11 cellular contexts compared by ENCODE assay signal in genomic region chr17:48603959-48604769, GRCh38. TPM values are rescaled to one million over a fixed set of nuclear protein-coding genes. Genes with fewer than 3 reads are reported as not detected.
A peak's percentile ranks its signal among the peaks of the same experiment; 100 is the strongest.
DNase-seq lines count a peak whose midpoint lies in the region; ATAC-seq, FAIRE-seq and TF ChIP-seq lines count a peak whose summit lies in the region.
"Had no signal": no experiment of that assay in that cellular context is flagged by ENCODE, and none has a peak within 500 bp of the region (broad histone marks: within the 10 kb centered on the region; RNA-seq: fewer than 3 reads in every experiment).

No MANE protein-coding gene starts in this region.

- ATAC-seq in RWPE2 (ENCODE audit: low read depth) = peak; percentile 72
- ATAC-seq in effector memory CD8-positive, alpha-beta T cell (replicated peaks) = no peak
- ATAC-seq in HG02884 (IDR thresholded peaks at IDR 0.05; ENCODE audit: unreplicated experiment) = no peak
- ATAC-seq: T-cell had no signal

- no peaks in the 10 kb centered on the region for H3K9me3 ChIP-seq in RWPE2 (ENCODE audit: severe bottlenecking)
- no peaks in the 10 kb centered on the region for H3K9me3 ChIP-seq in keratinocyte (ENCODE audit: control insufficient read depth, low read depth, low read length)
- no peaks in the 10 kb centered on the region for H3K9me3 ChIP-seq in tibial artery

- H3K36me3 ChIP-seq in H7 (replicated peaks; ENCODE audit: control insufficient read depth, insufficient read depth, low read length) = no peaks in the 10 kb centered on the region
- no peaks in the 10 kb centered on the region for H3K36me3 ChIP-seq in RWPE2 (ENCODE audit: low read depth)
- H3K36me3 ChIP-seq in keratinocyte (ENCODE audit: control insufficient read depth in 2 of 2, extremely low read depth in 1 of 2, insufficient read depth in 2 of 2, low read length in 2 of 2) = no peaks in the 10 kb centered on the region
- no peaks in the 10 kb centered on the region for H3K36me3 ChIP-seq in tibial artery

- H3K4me1 Mint-ChIP-seq in effector memory CD8-positive, alpha-beta T cell (ENCODE audit: low read depth in 2 of 2) = peaks cover 11 to 25% of the 10 kb centered on the region in 2 donors

- H3K36me3 Mint-ChIP-seq in effector memory CD8-positive, alpha-beta T cell (ENCODE audit: insufficient read depth) = peaks cover 2% of the 10 kb centered on the region
- H3K36me3 Mint-ChIP-seq: T-cell had no signal

- peak overlapping the region; percentile 25 for H2AFZ ChIP-seq in keratinocyte (ENCODE audit: control insufficient read depth, low read length)

- no peak overlapping the region for H3K4me3 Mint-ChIP-seq in effector memory CD8-positive, alpha-beta T cell

- peaks cover 13% of the 10 kb centered on the region for H3K4me1 ChIP-seq in RWPE2 (ENCODE audit: insufficient read depth, poor library complexity, severe bottlenecking)
- H3K4me1 ChIP-seq in keratinocyte (ENCODE audit: control insufficient read depth, extremely low read depth, insufficient read depth, low read length) = peaks cover 7% of the 10 kb centered on the region
- H3K4me1 ChIP-seq in tibial artery = peaks cover 0 to 12% (median 5%) of the 10 kb centered on the region in 4 donors

- H3K27me3 Mint-ChIP-seq in effector memory CD8-positive, alpha-beta T cell = peaks cover 82 to 100% of the 10 kb centered on the region in 2 donors

- peak overlapping the region; percentile 50 for H3K4me2 ChIP-seq in keratinocyte (ENCODE audit: control insufficient read depth, extremely low read depth, insufficient read depth, low read depth, low read length)

- FAIRE-seq in keratinocyte (lab: Jason Lieb, UNC) = no peak

- H3K79me2 ChIP-seq in keratinocyte (ENCODE audit: control insufficient read depth, insufficient read depth, low read length) = no peaks in the 10 kb centered on the region

- no peak overlapping the region for H3K27ac Mint-ChIP-seq in effector memory CD8-positive, alpha-beta T cell

- no peak overlapping the region for H3K9ac ChIP-seq in keratinocyte (ENCODE audit: control insufficient read depth, extremely low read depth, insufficient read depth, low read length)

- H3K27me3 ChIP-seq in H7 (ENCODE audit: control insufficient read depth, insufficient read depth, low read length) = peaks cover 99% of the 10 kb centered on the region
- H3K27me3 ChIP-seq in RWPE2 (ENCODE audit: insufficient read depth, poor library complexity, severe bottlenecking) = no peaks in the 10 kb centered on the region
- H3K27me3 ChIP-seq in keratinocyte (ENCODE audit: control insufficient read depth, extremely low read depth, insufficient read depth, low read length) = peaks cover 97% of the 10 kb centered on the region
- H3K27me3 ChIP-seq in tibial artery = peaks cover 0 to 99% of the 10 kb centered on the region in 2 donors

- H4K20me1 ChIP-seq in keratinocyte (ENCODE audit: control insufficient read depth, extremely low read depth, insufficient read depth, low read length) = no peaks in the 10 kb centered on the region

- intact Hi-C loops in tibial artery (cut with DNase I; ENCODE audit: low total_unique reads) = no loop called here

- H3K9me1 ChIP-seq in keratinocyte (ENCODE audit: control insufficient read depth, extremely low read depth, insufficient read depth, low read length) = no peaks in the 10 kb centered on the region

- peak; percentile 69 for DNase-seq in H7
- no peak for DNase-seq in RWPE2 (ENCODE audit: low spot score)
- DNase-seq in keratinocyte (ENCODE audit: low read depth, low spot score) = no peak
- no peak for DNase-seq in tibial artery
- DNase-seq in effector memory CD8-positive, alpha-beta T cell = no peak
- DNase-seq in cerebellar nuclear complex (lab: John Stamatoyannopoulos, UW) = no peak
- DNase-seq: activated T-cell treated with anti-CD3 and anti-CD28 coated beads, Interleukin-2, amount 50 U/mL, for 48 hours; dorsolateral prefrontal cortex; NCI-H1105; T-cell had no signal

- dilution Hi-C loops in keratinocyte (cut with MboI; ENCODE audit: extremely low pct_ligation_motif_present, low sequenced_read_pairs) = no loop called here

- H3K4me3 ChIP-seq in H7 (ENCODE audit: insufficient read depth, low read depth, low read length) (no peak overlapping the region), RWPE2 (ENCODE audit: severe bottlenecking) (peak overlapping the region; percentile 52), keratinocyte (ENCODE audit: control insufficient read depth in 2 of 3, extremely low read depth in 1 of 3, insufficient read depth in 2 of 3, low read depth in 1 of 3, low read length in 3 of 3) (peak overlapping the region in 2 of 3 experiments; percentile 35 to 56), tibial artery (peak overlapping the region; percentile 20 to 34)
- H3K4me3 ChIP-seq: dorsolateral prefrontal cortex had no signal

- peak overlapping the region; percentile 86 for H3K27ac ChIP-seq in RWPE2 (ENCODE audit: poor library complexity, severe bottlenecking)
- H3K27ac ChIP-seq in keratinocyte (ENCODE audit: control insufficient read depth, insufficient read depth, low read length) = no peak overlapping the region
- H3K27ac ChIP-seq in tibial artery = no peak overlapping the region
- H3K27ac ChIP-seq: dorsolateral prefrontal cortex had no signal

- TF ChIP-seq CTCF in RWPE2 (IDR thresholded peaks at IDR 0.05; ENCODE audit: poor library complexity, severe bottlenecking) (peak; percentile 18), keratinocyte (optimal IDR thresholded peaks at IDR 0.05 in 1 of 3, IDR thresholded peaks at IDR 0.05 in 1 of 3, conservative IDR thresholded peaks at IDR 0.05 in 1 of 3; ENCODE audit: extremely low read depth in 1 of 3, insufficient read depth in 2 of 3, low read length in 3 of 3) (no peak), tibial artery (IDR thresholded peaks at IDR 0.05) (no peak)

- no peaks in the 10 kb centered on the region for H3K9me3 Mint-ChIP-seq in effector memory CD8-positive, alpha-beta T cell
- H3K9me3 Mint-ChIP-seq: T-cell had no signal

RNA-seq across cellular contexts. Expression of gene HOXB6, which starts 0.6 kb away (rescaled TPM):
- total RNA-seq in H7 (2014; rRNA removed; shearing (Covaris generic)) = not detected in 2 replicates
- polyA plus RNA-seq in keratinocyte = 0.62 to 0.77 TPM (median 0.68 TPM) in 3 replicates
- polyA plus RNA-seq in keratinocyte (2011; ENCODE audit: low read depth) = not detected
- 0.60 and 1.3 TPM in 2 replicates for polyA plus RNA-seq in keratinocyte (2011; cell fraction: cytosol; rRNA removed)
- 0.99 and 1.5 TPM in 2 replicates for polyA plus RNA-seq in keratinocyte (2011; cell fraction: nucleus; rRNA removed)
- 0.10 and 0.93 TPM in 2 replicates for polyA plus RNA-seq in keratinocyte (2012; ENCODE audit: low replicate concordance)
- 0.45 to 2.5 TPM (median 0.46 TPM) in 3 replicates for polyA minus RNA-seq in keratinocyte
- polyA minus RNA-seq in keratinocyte (2011; cell fraction: cytosol; rRNA and poly(A)+ RNA removed) = 1.3 TPM
- not detected in 2 replicates for polyA minus RNA-seq in keratinocyte (2011; cell fraction: nucleus; rRNA and poly(A)+ RNA removed)

RNA-seq across cellular contexts. Expression of gene HOXB7, which starts 6.7 kb away (rescaled TPM):
- total RNA-seq in H7 (2014; rRNA removed; shearing (Covaris generic)) = 0.45 TPM in 1 of 2 replicates, not detected in the other
- polyA plus RNA-seq in keratinocyte = 0.68 to 1.2 TPM (median 1.0 TPM) in 3 replicates
- 0.74 TPM for polyA plus RNA-seq in keratinocyte (2011; ENCODE audit: low read depth)
- polyA plus RNA-seq in keratinocyte (2011; cell fraction: cytosol; rRNA removed) = 1.3 TPM in 2 replicates
- 0.47 and 0.53 TPM in 2 replicates for polyA plus RNA-seq in keratinocyte (2011; cell fraction: nucleus; rRNA removed)
- 0.47 and 2.1 TPM in 2 replicates for polyA plus RNA-seq in keratinocyte (2012; ENCODE audit: low replicate concordance)
- 0.32 to 0.33 TPM in 2 of 3 replicates, not detected in the other for polyA minus RNA-seq in keratinocyte
- 2.3 TPM for polyA minus RNA-seq in keratinocyte (2011; cell fraction: cytosol; rRNA and poly(A)+ RNA removed)
- polyA minus RNA-seq in keratinocyte (2011; cell fraction: nucleus; rRNA and poly(A)+ RNA removed) = 0.53 TPM in 1 of 2 replicates, not detected in the other

RNA-seq across cellular contexts. Expression of gene HOXB5, which starts 10.6 kb away (rescaled TPM):
- not detected in 2 replicates for total RNA-seq in H7 (2014; rRNA removed; shearing (Covaris generic))
- polyA plus RNA-seq in keratinocyte = 0.04 to 0.19 TPM in 2 of 3 replicates, not detected in the other
- not detected for polyA plus RNA-seq in keratinocyte (2011; ENCODE audit: low read depth)
- 0.04 TPM in 2 replicates for polyA plus RNA-seq in keratinocyte (2011; cell fraction: cytosol; rRNA removed)
- polyA plus RNA-seq in keratinocyte (2011; cell fraction: nucleus; rRNA removed) = 0.10 and 0.16 TPM in 2 replicates
- 0.07 TPM in 1 of 2 replicates, not detected in the other for polyA plus RNA-seq in keratinocyte (2012; ENCODE audit: low replicate concordance)
- polyA minus RNA-seq in keratinocyte = not detected in 3 replicates
- not detected for polyA minus RNA-seq in keratinocyte (2011; cell fraction: cytosol; rRNA and poly(A)+ RNA removed)
- polyA minus RNA-seq in keratinocyte (2011; cell fraction: nucleus; rRNA and poly(A)+ RNA removed) = not detected in 2 replicates
- total RNA-seq: T-cell had no signal

RNA-seq across cellular contexts. Expression of gene HOXB8, which starts 10.9 kb away (rescaled TPM):
- not detected in 2 replicates for total RNA-seq in H7 (2014; rRNA removed; shearing (Covaris generic))
- not detected in 3 replicates for polyA plus RNA-seq in keratinocyte
- polyA plus RNA-seq in keratinocyte (2011; ENCODE audit: low read depth) = not detected
- polyA plus RNA-seq in keratinocyte (2011; cell fraction: cytosol; rRNA removed) = not detected in 2 replicates
- not detected in 2 replicates for polyA plus RNA-seq in keratinocyte (2011; cell fraction: nucleus; rRNA removed)
- not detected in 2 replicates for polyA plus RNA-seq in keratinocyte (2012; ENCODE audit: low replicate concordance)
- not detected in 3 replicates for polyA minus RNA-seq in keratinocyte
- not detected for polyA minus RNA-seq in keratinocyte (2011; cell fraction: cytosol; rRNA and poly(A)+ RNA removed)
- polyA minus RNA-seq in keratinocyte (2011; cell fraction: nucleus; rRNA and poly(A)+ RNA removed) = not detected in 2 replicates
- total RNA-seq: dorsolateral prefrontal cortex, T-cell had no signal

RNA-seq across cellular contexts. Expression of gene HOXB3, which starts 14.1 kb away (rescaled TPM):
- total RNA-seq in H7 (2014; rRNA removed; shearing (Covaris generic)) = 4.5 and 6.8 TPM in 2 replicates
- polyA plus RNA-seq in keratinocyte = 0.63 to 1.2 TPM (median 1.1 TPM) in 3 replicates
- polyA plus RNA-seq in keratinocyte (2011; ENCODE audit: low read depth) = 0.56 TPM
- 0.47 and 0.49 TPM in 2 replicates for polyA plus RNA-seq in keratinocyte (2011; cell fraction: cytosol; rRNA removed)
- 3.6 and 4.7 TPM in 2 replicates for polyA plus RNA-seq in keratinocyte (2011; cell fraction: nucleus; rRNA removed)
- polyA plus RNA-seq in keratinocyte (2012; ENCODE audit: low replicate concordance) = 0.18 and 1.8 TPM in 2 replicates
- 0.30 to 0.72 TPM (median 0.54 TPM) in 3 replicates for polyA minus RNA-seq in keratinocyte
- not detected for polyA minus RNA-seq in keratinocyte (2011; cell fraction: cytosol; rRNA and poly(A)+ RNA removed)
- polyA minus RNA-seq in keratinocyte (2011; cell fraction: nucleus; rRNA and poly(A)+ RNA removed) = 1.2 and 1.3 TPM in 2 replicates
